In genomic region chr1:17406760-17407475, GRCh38 we compare ENCODE assay signal across 14 cellular contexts. TPM values are rescaled to one million over a fixed set of nuclear protein-coding genes. Genes with fewer than 3 reads are reported as not detected.
DNase-seq lines count a peak whose midpoint lies in the region; ATAC-seq and TF ChIP-seq lines count a peak whose summit lies in the region.
"Not testable (repeated sequence)": the region's sequence is repeated elsewhere in the genome, so short reads cannot be mapped to it uniquely, and the experiment has no call there.
"Had no signal": no experiment of that assay in that cellular context is flagged by ENCODE, and none has a peak within 500 bp of the region (broad histone marks: within the 10 kb centered on the region; RNA-seq: fewer than 3 reads in every experiment).

No MANE protein-coding gene starts in this region.

- not testable (repeated sequence) for H2BK5ac ChIP-seq in IMR-90 (ENCODE audit: low read depth, low read length, poor library complexity, severe bottlenecking)

- H3K18ac ChIP-seq in IMR-90 (ENCODE audit: low read depth, low read length), result not testable (repeated sequence)

- H3K23ac ChIP-seq in IMR-90 (ENCODE audit: low read depth, low read length), result not testable (repeated sequence)

- intact Hi-C loops in CD14-positive monocyte (cut with micrococcal nuclease), result loop anchor here (10.0 kb wide), 3 partner anchors 162 to 292 kb away; partner anchors contain the start of genes PADI2 (in 1 of the 2) and PADI3 (in 1 of the 2)
- intact Hi-C loops in IMR-90 (cut with micrococcal nuclease), result loop anchor here (1.0 to 5.0 kb wide), 2 partner anchors 170 to 282 kb away; no protein-coding TSS in a partner anchor
- intact Hi-C loops in MCF 10A (cut with micrococcal nuclease), result loop anchor here (1.0 to 10.0 kb wide), 4 partner anchors 70 to 348 kb away; no protein-coding TSS in a partner anchor
- intact Hi-C loops in natural killer cell (cut with micrococcal nuclease), result not testable (repeated sequence)

- not testable (repeated sequence) for H3K9ac ChIP-seq in IMR-90 (ENCODE audit: low read depth, low read length); endodermal cell (ENCODE audit: extremely low read depth, low read length, poor library complexity, severe bottlenecking)

- not testable (repeated sequence) for H3K4me2 ChIP-seq in IMR-90 (ENCODE audit: low read depth, low read length); osteoblast (ENCODE audit: insufficient read depth, low read length)

- not testable (repeated sequence) for H3K4ac ChIP-seq in IMR-90 (ENCODE audit: low read depth, low read length)

- not testable (repeated sequence) for H3K4me1 ChIP-seq in IMR-90 (ENCODE audit: control insufficient read depth, insufficient read depth, low read length); endodermal cell (ENCODE audit: control insufficient read depth, insufficient read depth, low read length); osteoblast (ENCODE audit: insufficient read depth, low read length)

- CTCF ChIA-PET in IMR-90 (lab: Yijun Ruan, JAX), result not testable (repeated sequence)
- CTCF ChIA-PET in MCF 10A (lab: Yijun Ruan, JAX), result interaction anchor here (0.6 to 3.4 kb wide), 16 partner anchors 10 to 346 kb away, joined by 3 to 31 read pairs (median 5); no protein-coding TSS in a partner anchor

- not testable (repeated sequence) for TF ChIP-seq RAD21 in IMR-90 (IDR thresholded peaks at IDR 0.05; ENCODE audit: low read length)

- not testable (repeated sequence) for H4K5ac ChIP-seq in IMR-90 (ENCODE audit: low read depth, low read length)

- H4K8ac ChIP-seq in IMR-90 (ENCODE audit: low read depth in 2 of 2, low read length in 2 of 2), result not testable (repeated sequence)

- not testable (repeated sequence) for TF ChIP-seq CTCF in CD14-positive monocyte (IDR thresholded peaks at IDR 0.05); IMR-90 (conservative IDR thresholded peaks at IDR 0.05; ENCODE audit: low read depth, low read length); MCF 10A (IDR thresholded peaks at IDR 0.05; ENCODE audit: unreplicated experiment); endodermal cell (conservative IDR thresholded peaks at IDR 0.05); natural killer cell (IDR thresholded peaks at IDR 0.05); osteoblast (IDR thresholded peaks at IDR 0.05; ENCODE audit: extremely low read depth, low read depth, low read length); type B pancreatic cell (conservative IDR thresholded peaks at IDR 0.05)

- not testable (repeated sequence) for H3K4me3 Mint-ChIP-seq in CD14-positive monocyte; MCF 10A (ENCODE audit: unreplicated experiment); endodermal cell; natural killer cell; type B pancreatic cell
- H3K4me3 Mint-ChIP-seq in activated naive CD8-positive, alpha-beta T cell treated with anti-CD3 and anti-CD28 coated beads for 36 hours, result peak overlapping the region; percentile 34

- dilution Hi-C loops in IMR-90 (cut with HindIII; ENCODE audit: low sequenced_read_pairs, unreplicated experiment), result not testable (repeated sequence)

- H3K27me3 Mint-ChIP-seq in CD14-positive monocyte (ENCODE audit: low read depth in 3 of 3); activated naive CD8-positive, alpha-beta T cell treated with anti-CD3 and anti-CD28 coated beads for 36 hours; MCF 10A (ENCODE audit: insufficient read depth, unreplicated experiment); endodermal cell (ENCODE audit: insufficient read depth); natural killer cell (ENCODE audit: low read depth in 2 of 2); type B pancreatic cell: not testable (repeated sequence)

- H3K36me3 ChIP-seq in IMR-90 (ENCODE audit: control insufficient read depth, insufficient read depth, low read length), result peaks cover 31% of the 10 kb centered on the region
- H3K36me3 ChIP-seq in endodermal cell (ENCODE audit: control insufficient read depth, insufficient read depth, low read length), result peaks cover 51% of the 10 kb centered on the region
- peaks cover 43% of the 10 kb centered on the region for H3K36me3 ChIP-seq in osteoblast (ENCODE audit: insufficient read depth, low read length)

- DNase-seq in CD14-positive monocyte (ENCODE audit: low spot score); IMR-90; activated naive CD8-positive, alpha-beta T cell treated with anti-CD3 and anti-CD28 coated beads for 36 hours; MCF 10A (ENCODE audit: unreplicated experiment); endodermal cell; natural killer cell; type B pancreatic cell (ENCODE audit: extremely low spot score, unreplicated experiment): not testable (repeated sequence)
- DNase-seq in osteoblast (ENCODE audit: insufficient read length, low spot score, missing footprints), result peak; percentile 29

- H3K9me3 ChIP-seq in IMR-90 (ENCODE audit: control insufficient read depth, insufficient read depth, low read length); endodermal cell (ENCODE audit: control insufficient read depth, low read length); osteoblast (ENCODE audit: low read depth, low read length): not testable (repeated sequence)

- BruUV-seq in IMR-90 (replicated peaks; lab: Mats Ljungman, UMichigan), result TSS peak; percentile 70
- BruUV-seq in MCF 10A (replicated peaks; lab: Mats Ljungman, UMichigan), result not testable (repeated sequence)

- H3K56ac ChIP-seq in IMR-90 (ENCODE audit: extremely low read depth, insufficient read depth, low read length), result not testable (repeated sequence)

- H3K27me3 ChIP-seq in IMR-90 (ENCODE audit: control insufficient read depth, insufficient read depth, low read length); endodermal cell (ENCODE audit: control insufficient read depth, insufficient read depth, low read length, poor library complexity, severe bottlenecking); osteoblast (ENCODE audit: insufficient read depth, low read length): not testable (repeated sequence)

- WGBS in IMR-90 (ENCODE audit: extremely low coverage in 2 of 2, insufficient read length in 1 of 2), 2 experiments, result 80% methylated on average over 7 of the region's 16 CpGs; no CpG with 5 or more reads in 1 of the 2 experiments
- WGBS in endodermal cell (ENCODE audit: insufficient coverage in 1 of 2, insufficient read length in 1 of 2), 2 experiments, result 91 to 98% methylated on average over 7 to 16 of the region's 16 CpGs

- H4K91ac ChIP-seq in IMR-90 (ENCODE audit: insufficient read depth, low read depth, low read length), result not testable (repeated sequence)

- not testable (repeated sequence) for H3K9me1 ChIP-seq in IMR-90 (ENCODE audit: insufficient read depth, low read length)

- POLR2A ChIA-PET in IMR-90 (lab: Charles Lee; ENCODE audit: unreplicated experiment), result not testable (repeated sequence)
- POLR2A ChIA-PET in MCF 10A (lab: Yijun Ruan, JAX), result interaction anchor here (1.6 kb wide), 1 partner anchor 281 kb away, joined by 5 read pairs; no protein-coding TSS in a partner anchor

- not testable (repeated sequence) for H2BK120ac ChIP-seq in IMR-90 (ENCODE audit: low read depth, low read length)

- peaks cover 0 to 19% of the 10 kb centered on the region in 2 experiments; a peak in 2 of 4 replicates for H3K79me1 ChIP-seq in IMR-90 (ENCODE audit: low read depth in 1 of 2, low read length in 2 of 2)

- not testable (repeated sequence) for H3K14ac ChIP-seq in IMR-90 (replicated peaks; ENCODE audit: low read depth, low read length)

- not testable (repeated sequence) for H3K9me3 Mint-ChIP-seq in CD14-positive monocyte; activated naive CD8-positive, alpha-beta T cell treated with anti-CD3 and anti-CD28 coated beads for 36 hours; MCF 10A (ENCODE audit: unreplicated experiment); endodermal cell; natural killer cell; type B pancreatic cell

- H3K27ac Mint-ChIP-seq in CD14-positive monocyte, result peak overlapping the region in 4 of 7 donors; percentile 0 to 62 (median 34)
- H3K27ac Mint-ChIP-seq in activated naive CD8-positive, alpha-beta T cell treated with anti-CD3 and anti-CD28 coated beads for 36 hours, result peak overlapping the region; percentile 58
- peak overlapping the region; percentile 1 for H3K27ac Mint-ChIP-seq in MCF 10A (ENCODE audit: low read depth, unreplicated experiment)
- peak overlapping the region; percentile 81 for H3K27ac Mint-ChIP-seq in endodermal cell
- peak overlapping the region; percentile 50 to 67 for H3K27ac Mint-ChIP-seq in natural killer cell
- peak overlapping the region; percentile 71 for H3K27ac Mint-ChIP-seq in type B pancreatic cell

- H4K20me1 ChIP-seq in IMR-90 (ENCODE audit: insufficient read depth, low read length) (peaks cover 14% of the 10 kb centered on the region), osteoblast (ENCODE audit: insufficient read depth, low read length) (peaks cover 18% of the 10 kb centered on the region)

- H3K4me1 Mint-ChIP-seq in CD14-positive monocyte; activated naive CD8-positive, alpha-beta T cell treated with anti-CD3 and anti-CD28 coated beads for 36 hours; natural killer cell; type B pancreatic cell (ENCODE audit: unreplicated experiment): not testable (repeated sequence)
- H3K4me1 Mint-ChIP-seq in MCF 10A (ENCODE audit: insufficient read depth, unreplicated experiment) (peaks cover 10% of the 10 kb centered on the region), endodermal cell (peaks cover 37% of the 10 kb centered on the region)

- H2BK20ac ChIP-seq in IMR-90 (ENCODE audit: low read depth, low read length), result not testable (repeated sequence)

- H3K79me2 ChIP-seq in osteoblast (ENCODE audit: insufficient read depth, low read length), result not testable (repeated sequence)

- H2AK9ac ChIP-seq in IMR-90 (replicated peaks; ENCODE audit: low read depth, low read length, poor library complexity), result not testable (repeated sequence)

- in situ Hi-C loops in IMR-90 (cut with MboI; ENCODE audit: low sequenced_read_pairs), result loop anchor here (5.0 kb wide), 2 partner anchors 280 to 345 kb away; no protein-coding TSS in a partner anchor

- not testable (repeated sequence) for ATAC-seq in IMR-90 (ENCODE audit: low read depth); natural killer cell

- not testable (repeated sequence) for H2AFZ ChIP-seq in IMR-90 (replicated peaks; ENCODE audit: low read length, poor library complexity); osteoblast (ENCODE audit: low read length)

- not testable (repeated sequence) for TF ChIP-seq POLR2A in IMR-90 (IDR thresholded peaks at IDR 0.05; ENCODE audit: low read depth, low read length)

- H3K36me3 Mint-ChIP-seq in CD14-positive monocyte, result peaks cover 53 to 57% of the 10 kb centered on the region in 2 donors
- H3K36me3 Mint-ChIP-seq in activated naive CD8-positive, alpha-beta T cell treated with anti-CD3 and anti-CD28 coated beads for 36 hours, result peaks cover 21% of the 10 kb centered on the region
- H3K36me3 Mint-ChIP-seq in MCF 10A (ENCODE audit: insufficient read depth, unreplicated experiment), result peaks cover 58% of the 10 kb centered on the region
- peaks cover 52% of the 10 kb centered on the region for H3K36me3 Mint-ChIP-seq in endodermal cell (ENCODE audit: low read depth)
- peaks cover 11% of the 10 kb centered on the region for H3K36me3 Mint-ChIP-seq in natural killer cell
- H3K36me3 Mint-ChIP-seq in type B pancreatic cell, result peaks cover 14% of the 10 kb centered on the region

- not testable (repeated sequence) for H3K4me3 ChIP-seq in IMR-90 (ENCODE audit: insufficient read depth, low read depth, low read length); endodermal cell (ENCODE audit: low read length); osteoblast (ENCODE audit: insufficient read depth, low read length)

- H3K27ac ChIP-seq in IMR-90 (ENCODE audit: insufficient read depth, low read length); endodermal cell (ENCODE audit: low read depth, low read length); osteoblast (ENCODE audit: low read depth, low read length): not testable (repeated sequence)

- not testable (repeated sequence) for H2AK5ac ChIP-seq in IMR-90 (ENCODE audit: low read depth, low read length)

- H2BK15ac ChIP-seq in IMR-90 (ENCODE audit: low read depth, low read length), result not testable (repeated sequence)

RNA-seq across cellular contexts. Expression of gene RCC2, which starts 32.6 kb away (rescaled TPM):
- 10 to 100 TPM; 22.3 to 40.9 TPM for polyA plus RNA-seq in CD14-positive monocyte
- total RNA-seq in IMR-90 (2012; rRNA removed), result 24.0 and 24.2 TPM in 2 replicates
- polyA plus RNA-seq in IMR-90 (2012; rRNA removed), result 38.9 and 43.5 TPM in 2 replicates
- 33.7 and 55.9 TPM in 2 replicates for polyA plus RNA-seq in IMR-90 (2012; cell fraction: cytosol; rRNA removed)
- 83.0 and 140 TPM in 2 replicates for polyA plus RNA-seq in IMR-90 (2012; cell fraction: nucleus; rRNA removed; ENCODE audit: low replicate concordance)
- total RNA-seq in activated naive CD8-positive, alpha-beta T cell treated with anti-CD3 and anti-CD28 coated beads for 36 hours, result 100 to 1,000 TPM; 192 to 196 TPM
- 89.1 and 107 TPM in 2 replicates for total RNA-seq in MCF 10A (2022)
- total RNA-seq in endodermal cell, result 100 to 1,000 TPM; 240 to 325 TPM
- polyA plus RNA-seq in endodermal cell (2013, experiment 1 of 2), result 136 TPM
- polyA plus RNA-seq in endodermal cell (2013, experiment 2 of 2), result 129 TPM
- 10 to 100 TPM; 55.2 to 76.8 (median 73.2) TPM for total RNA-seq in natural killer cell
- 61.9 and 71.3 TPM in 2 replicates for total RNA-seq in osteoblast
- 171 and 183 TPM in 2 replicates for total RNA-seq in type B pancreatic cell (ENCODE audit: low replicate concordance)

RNA-seq across cellular contexts. Expression of gene PADI6, which starts 34.9 kb away (rescaled TPM):
- under 1 TPM; 0.66 to 0.78 TPM for polyA plus RNA-seq in CD14-positive monocyte
- total RNA-seq in IMR-90 (2012; rRNA removed), result not detected in 2 replicates
- polyA plus RNA-seq in IMR-90 (2012; rRNA removed), result not detected in 2 replicates
- not detected in 2 replicates for polyA plus RNA-seq in IMR-90 (2012; cell fraction: cytosol; rRNA removed)
- not detected in 2 replicates for polyA plus RNA-seq in IMR-90 (2012; cell fraction: nucleus; rRNA removed; ENCODE audit: low replicate concordance)
- total RNA-seq in activated naive CD8-positive, alpha-beta T cell treated with anti-CD3 and anti-CD28 coated beads for 36 hours, result not detected
- total RNA-seq in MCF 10A (2022), result not detected in 2 replicates
- not detected for total RNA-seq in endodermal cell
- polyA plus RNA-seq in endodermal cell (2013, experiment 1 of 2), result not detected
- not detected for polyA plus RNA-seq in endodermal cell (2013, experiment 2 of 2)
- not detected for total RNA-seq in natural killer cell
- total RNA-seq in osteoblast, result not detected in 2 replicates
- not detected in 2 replicates for total RNA-seq in type B pancreatic cell (ENCODE audit: low replicate concordance)
- total RNA-seq: CD4-positive, alpha-beta memory T cell; Daoy; H1; HepG2 had no signal
- polyA plus RNA-seq: A549, BJ, H1, HepG2 had no signal

Comparison
In these comparisons a context has a peak if more than half of its experiments do, and no peak if none do; other contexts are left out.
1. H3K27ac Mint-ChIP-seq: peak in every context shown above with its lines; median percentile 81 in endodermal cell; 71 in type B pancreatic cell; 58 in natural killer cell; 58 in activated naive CD8-positive, alpha-beta T cell treated with anti-CD3 and anti-CD28 coated beads for 36 hours; 34 in CD14-positive monocyte; 1 in MCF 10A.